Comparison of ENCODE assay signal across 26 cellular contexts in genomic region chr6:126529605-126530004, GRCh38.
A peak's percentile ranks its signal among the peaks of the same experiment; 100 is the strongest.
DNase-seq lines count a peak whose midpoint lies in the region; ATAC-seq lines count a peak whose summit lies in the region.
"Had no signal": no experiment of that assay in that cellular context is flagged by ENCODE, and none has a peak within 500 bp of the region (broad histone marks: within the 10 kb centered on the region; RNA-seq: fewer than 3 reads in every experiment).

No MANE protein-coding gene starts in this region.

- peak; percentile 18 for DNase-seq in DMS53 (lab: John Stamatoyannopoulos, UW)
- DNase-seq in DMS53 treated with DMSO at 0.1 percent for 48 hours (lab: John Stamatoyannopoulos, UW; ENCODE audit: unreplicated experiment), result no peak
- peak; percentile 56 for DNase-seq in NCI-H69 (lab: John Stamatoyannopoulos, UW)
- peak; percentile 39 for DNase-seq in fibroblast of peridontal ligament (ENCODE audit: extremely low read depth)
- no peak for DNase-seq in sciatic nerve (ENCODE audit: low spot score)
- no peak for DNase-seq in activated naive CD4-positive, alpha-beta T cell treated with anti-CD3 and anti-CD28 coated beads for 36 hours
- DNase-seq: activated CD4-positive, alpha-beta T cell treated with anti-CD3 and anti-CD28 coated beads for 48 hours; activated gamma-delta T cell; activated T-cell treated with anti-CD3 and anti-CD28 coated beads, Interleukin-2, amount 50 U/mL, for 24 hours; AML-193; CD8-positive, alpha-beta memory T cell; cerebellar nuclear complex; DMS153; GF-D8; glutamatergic neuron; KG1; mammary epithelial cell; NCI-H1417; NCI-H510A; SHP77 treated with DMSO at 0.1 percent for 48 hours; stimulated activated naive CD8-positive, alpha-beta T cell treated with anti-CD3 and anti-CD28 coated beads, Interleukin-15, amount 100 ng/mL, for 72 hours; T-helper 9 cell; thyroid gland had no signal

- H3K27ac Mint-ChIP-seq in activated naive CD4-positive, alpha-beta T cell treated with anti-CD3 and anti-CD28 coated beads for 36 hours, result no peak overlapping the region
- H3K27ac Mint-ChIP-seq: activated T-cell treated with anti-CD3 and anti-CD28 coated beads, Interleukin-2, amount 50 U/mL, for 24 hours; CD8-positive, alpha-beta memory T cell; stimulated activated naive CD8-positive, alpha-beta T cell treated with anti-CD3 and anti-CD28 coated beads, Interleukin-15, amount 100 ng/mL, for 72 hours had no signal

- CTCF ChIA-PET in activated naive CD4-positive, alpha-beta T cell treated with anti-CD3 and anti-CD28 coated beads for 36 hours (lab: Charles Lee), result no interaction called here

- intact Hi-C loops in sciatic nerve (cut with DNase I), result no loop called here
- intact Hi-C loops in activated naive CD4-positive, alpha-beta T cell treated with anti-CD3 and anti-CD28 coated beads for 36 hours (cut with micrococcal nuclease), result no loop called here

- no peaks in the 10 kb centered on the region for H3K9me3 Mint-ChIP-seq in activated naive CD4-positive, alpha-beta T cell treated with anti-CD3 and anti-CD28 coated beads for 36 hours
- H3K9me3 Mint-ChIP-seq: activated T-cell treated with anti-CD3 and anti-CD28 coated beads, Interleukin-2, amount 50 U/mL, for 24 hours; brain; stimulated activated naive CD8-positive, alpha-beta T cell treated with anti-CD3 and anti-CD28 coated beads, Interleukin-15, amount 100 ng/mL, for 72 hours had no signal

- no peak overlapping the region for H3K4me3 Mint-ChIP-seq in activated naive CD4-positive, alpha-beta T cell treated with anti-CD3 and anti-CD28 coated beads for 36 hours
- H3K4me3 Mint-ChIP-seq: activated T-cell treated with anti-CD3 and anti-CD28 coated beads, Interleukin-2, amount 50 U/mL, for 24 hours; CD8-positive, alpha-beta memory T cell; stimulated activated naive CD8-positive, alpha-beta T cell treated with anti-CD3 and anti-CD28 coated beads, Interleukin-15, amount 100 ng/mL, for 72 hours had no signal

- no peaks in the 10 kb centered on the region for H3K27me3 Mint-ChIP-seq in activated naive CD4-positive, alpha-beta T cell treated with anti-CD3 and anti-CD28 coated beads for 36 hours (ENCODE audit: low read depth)
- H3K27me3 Mint-ChIP-seq: activated T-cell treated with anti-CD3 and anti-CD28 coated beads, Interleukin-2, amount 50 U/mL, for 24 hours; brain; CD8-positive, alpha-beta memory T cell had no signal

- no peaks in the 10 kb centered on the region for H3K4me1 Mint-ChIP-seq in activated naive CD4-positive, alpha-beta T cell treated with anti-CD3 and anti-CD28 coated beads for 36 hours (ENCODE audit: low read depth)
- H3K4me1 Mint-ChIP-seq: CD8-positive, alpha-beta memory T cell; stimulated activated naive CD8-positive, alpha-beta T cell treated with anti-CD3 and anti-CD28 coated beads, Interleukin-15, amount 100 ng/mL, for 72 hours had no signal

- peak; percentile 81 for ATAC-seq in sciatic nerve
- ATAC-seq in HG03108 (IDR thresholded peaks at IDR 0.05; ENCODE audit: unreplicated experiment), result no peak
- no peak for ATAC-seq in HG02970 (IDR thresholded peaks at IDR 0.05; ENCODE audit: low FRiP score, unreplicated experiment)
- ATAC-seq: stimulated activated naive CD8-positive, alpha-beta T cell treated with anti-CD3 and anti-CD28 coated beads, Interleukin-15, amount 100 ng/mL, for 72 hours had no signal

- no peaks in the 10 kb centered on the region for H3K36me3 Mint-ChIP-seq in activated naive CD4-positive, alpha-beta T cell treated with anti-CD3 and anti-CD28 coated beads for 36 hours (ENCODE audit: low read depth)
- H3K36me3 Mint-ChIP-seq: brain; CD8-positive, alpha-beta memory T cell had no signal

Comparison
In these comparisons a context has a peak if more than half of its experiments do, and no peak if none do; other contexts are left out.
1. DNase-seq: peak in DMS53 (single experiment), NCI-H69 (single experiment) and fibroblast of peridontal ligament (single experiment); none in DMS53 treated with DMSO at 0.1 percent for 48 hours (single experiment), sciatic nerve (single experiment) and activated naive CD4-positive, alpha-beta T cell treated with anti-CD3 and anti-CD28 coated beads for 36 hours (single experiment).